19 cellular contexts compared by ENCODE assay signal in genomic region chr18:54140641-54141040, GRCh38.
A peak's percentile ranks its signal among the peaks of the same experiment; 100 is the strongest.
DNase-seq lines count a peak whose midpoint lies in the region; ATAC-seq and TF ChIP-seq lines count a peak whose summit lies in the region.
"Had no signal": no experiment of that assay in that cellular context is flagged by ENCODE, and none has a peak within 500 bp of the region (broad histone marks: within the 10 kb centered on the region; RNA-seq: fewer than 3 reads in every experiment).

No MANE protein-coding gene starts in this region.

- no peaks in the 10 kb centered on the region for H3K36me3 ChIP-seq in upper lobe of left lung
- H3K36me3 ChIP-seq: HAP-1, SJSA1 had no signal

- DNase-seq in AG10803 (ENCODE audit: low read depth) = peak; percentile 79
- DNase-seq in HCEC 1CT = peak; percentile 72
- DNase-seq in choroid plexus epithelial cell (ENCODE audit: low read depth) = peak; percentile 23
- DNase-seq in foreskin keratinocyte = no peak
- no peak for DNase-seq in amniotic stem cell (lab: John Stamatoyannopoulos, UW)
- DNase-seq in dedifferentiated amniotic fluid mesenchymal stem cell (ENCODE audit: extremely low spot score) = no peak
- no peak for DNase-seq in upper lobe of left lung
- DNase-seq: CD4-positive, alpha-beta T cell; DND-41; NCI-H1048; NCI-H2107; NCI-H226; NCI-H526; NK-92 treated with Interleukin-12 subunit alpha and Interleukin-12 subunit beta, amount 100 ng/mL, for 24 hours; RPMI8226 had no signal

- ATAC-seq in foreskin keratinocyte (peak; percentile 26), HG03342 (IDR thresholded peaks at IDR 0.05; ENCODE audit: unreplicated experiment) (no peak), upper lobe of left lung (ENCODE audit: low FRiP score in 2 of 2) (no peak)

- H3K4me1 ChIP-seq in foreskin keratinocyte = no peaks in the 10 kb centered on the region
- no peaks in the 10 kb centered on the region for H3K4me1 ChIP-seq in upper lobe of left lung
- H3K4me1 ChIP-seq: SJSA1 had no signal

- no peak for TF ChIP-seq CTCF in AG10803 (conservative IDR thresholded peaks at IDR 0.05; ENCODE audit: low read length)
- TF ChIP-seq CTCF in choroid plexus epithelial cell (conservative IDR thresholded peaks at IDR 0.05; ENCODE audit: low read depth, low read length) = no peak
- no peak for TF ChIP-seq CTCF in foreskin keratinocyte (conservative IDR thresholded peaks at IDR 0.05)
- no peak for TF ChIP-seq CTCF in upper lobe of left lung (IDR thresholded peaks at IDR 0.05)

- no peak for TF ChIP-seq POLR2A in upper lobe of left lung (IDR thresholded peaks at IDR 0.05)

- no peak overlapping the region for H3K4me3 ChIP-seq in AG10803 (ENCODE audit: low read length)
- H3K4me3 ChIP-seq in choroid plexus epithelial cell (ENCODE audit: low read depth, low read length) = no peak overlapping the region
- no peak overlapping the region for H3K4me3 ChIP-seq in upper lobe of left lung
- H3K4me3 ChIP-seq: HAP-1, SJSA1 had no signal

- H3K27ac ChIP-seq in foreskin keratinocyte (no peak overlapping the region), upper lobe of left lung (no peak overlapping the region)
- H3K27ac ChIP-seq: HL-60, SJSA1 had no signal

- WGBS in upper lobe of left lung, 2 donors = 36 to 52% methylated on average over 1 of the region's 1 CpG

- peaks cover 0 to 13% (median 0%) of the 10 kb centered on the region in 4 donors for H3K9me3 ChIP-seq in upper lobe of left lung
- H3K9me3 ChIP-seq: SJSA1 had no signal

- no peak for TF ChIP-seq EP300 in upper lobe of left lung (IDR thresholded peaks at IDR 0.05)

- H3K27me3 ChIP-seq in foreskin keratinocyte = no peaks in the 10 kb centered on the region
- no peaks in the 10 kb centered on the region for H3K27me3 ChIP-seq in upper lobe of left lung
- H3K27me3 ChIP-seq: SJSA1 had no signal

Comparison
In these comparisons a context has a peak if more than half of its experiments do, and no peak if none do; other contexts are left out.
1. DNase-seq: peak in AG10803 (single experiment), HCEC 1CT (single experiment) and choroid plexus epithelial cell (single experiment); none in foreskin keratinocyte (0 of 2), amniotic stem cell (single experiment), dedifferentiated amniotic fluid mesenchymal stem cell (single experiment) and upper lobe of left lung (0 of 2).